In the genomic region with DNA sequence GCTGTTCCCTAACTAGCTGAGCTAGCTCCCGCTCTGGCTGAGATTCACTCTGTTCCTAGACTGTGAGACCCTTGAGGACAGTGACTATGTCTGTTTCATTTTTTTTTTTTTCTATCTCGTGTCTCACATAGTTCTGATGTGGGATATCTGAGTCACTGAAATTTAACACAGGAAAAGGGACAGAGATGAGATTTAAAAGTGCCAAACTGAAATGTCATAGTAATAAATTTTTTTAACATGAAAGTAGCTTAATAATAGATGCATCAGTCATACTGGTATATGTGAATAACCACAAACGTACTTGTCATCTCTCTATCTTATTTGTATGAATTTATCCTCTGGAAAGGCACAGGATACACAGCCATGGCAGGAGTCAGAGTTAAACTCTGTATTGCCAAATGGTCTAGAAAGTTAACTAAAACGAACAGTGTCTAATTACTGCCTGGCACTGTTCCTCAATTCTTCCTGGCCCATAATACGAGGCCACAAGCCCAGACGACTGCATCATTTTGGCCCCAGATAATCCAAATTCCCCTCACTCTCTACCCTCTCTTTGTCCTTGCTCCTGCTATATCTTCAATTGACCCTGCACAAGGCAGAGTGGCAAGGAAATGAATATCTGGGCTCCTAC, we compare ENCODE assay signal across 22 cellular contexts.
DNase-seq lines count a peak whose midpoint lies in the region; ATAC-seq, FAIRE-seq and TF ChIP-seq lines count a peak whose summit lies in the region.
"Had no signal": no experiment of that assay in that cellular context is flagged by ENCODE, and none has a peak within 500 bp of the region (broad histone marks: within the 10 kb centered on the region; RNA-seq: fewer than 3 reads in every experiment).

No MANE protein-coding gene starts in this region.

- WGBS in esophagus squamous epithelium, 2 donors = 59 to 63% methylated on average over 6 of the region's 6 CpGs

- no peak for FAIRE-seq in HTR-8/SVneo (lab: Jason Lieb, UNC)

- no peak overlapping the region for H3K4me3 Mint-ChIP-seq in activated T-helper 17 cell treated with anti-CD3 and anti-CD28 coated beads, Interleukin-2, amount 50 U/mL, for 72 hours
- H3K4me3 Mint-ChIP-seq: activated naive CD4-positive, alpha-beta T cell treated with anti-CD3 and anti-CD28 coated beads, Interleukin-2, amount 10 ng/mL, durations not matched to agents 7 days and 5 days; CD4-positive, alpha-beta memory T cell; nephron had no signal

- TF ChIP-seq POLR2A in esophagus squamous epithelium (IDR thresholded peaks at IDR 0.05) = no peak

- peak; percentile 16 for ATAC-seq in activated T-helper 17 cell treated with anti-CD3 and anti-CD28 coated beads, Interleukin-2, amount 50 U/mL, for 72 hours (replicated peaks)
- ATAC-seq in GM21423 (IDR thresholded peaks at IDR 0.05; ENCODE audit: unreplicated experiment) = no peak

- H3K9me3 ChIP-seq in esophagus squamous epithelium = no peaks in the 10 kb centered on the region
- H3K9me3 ChIP-seq: ascending aorta, suprapubic skin had no signal

- no peaks in the 10 kb centered on the region for H3K27me3 ChIP-seq in esophagus squamous epithelium
- H3K27me3 ChIP-seq: ascending aorta, suprapubic skin had no signal

- H3K4me1 Mint-ChIP-seq in activated T-helper 17 cell treated with anti-CD3 and anti-CD28 coated beads, Interleukin-2, amount 50 U/mL, for 72 hours = no peaks in the 10 kb centered on the region
- H3K4me1 Mint-ChIP-seq: activated naive CD4-positive, alpha-beta T cell treated with anti-CD3 and anti-CD28 coated beads, Interleukin-2, amount 10 ng/mL, durations not matched to agents 7 days and 5 days; CD4-positive, alpha-beta memory T cell had no signal

- H3K27me3 Mint-ChIP-seq in activated T-helper 17 cell treated with anti-CD3 and anti-CD28 coated beads, Interleukin-2, amount 50 U/mL, for 72 hours = peaks cover 15% of the 10 kb centered on the region

- TF ChIP-seq CTCF in AG10803 (conservative IDR thresholded peaks at IDR 0.05; ENCODE audit: low read length) = no peak
- no peak for TF ChIP-seq CTCF in esophagus squamous epithelium (IDR thresholded peaks at IDR 0.05)

- intact Hi-C loops in posterior vena cava (cut with DNase I) (no loop called here), esophagus squamous epithelium (cut with DNase I) (no loop called here)

- no peaks in the 10 kb centered on the region for H3K4me1 ChIP-seq in esophagus squamous epithelium
- H3K4me1 ChIP-seq: ascending aorta, suprapubic skin had no signal

- no peaks in the 10 kb centered on the region for H3K36me3 ChIP-seq in esophagus squamous epithelium
- H3K36me3 ChIP-seq: ascending aorta, suprapubic skin had no signal

- no peak overlapping the region for H3K27ac Mint-ChIP-seq in activated T-helper 17 cell treated with anti-CD3 and anti-CD28 coated beads, Interleukin-2, amount 50 U/mL, for 72 hours
- H3K27ac Mint-ChIP-seq: activated naive CD4-positive, alpha-beta T cell treated with anti-CD3 and anti-CD28 coated beads, Interleukin-2, amount 10 ng/mL, durations not matched to agents 7 days and 5 days; CD4-positive, alpha-beta memory T cell had no signal

- H3K27ac ChIP-seq in esophagus squamous epithelium = no peak overlapping the region
- H3K27ac ChIP-seq: ascending aorta, suprapubic skin had no signal

- H3K36me3 Mint-ChIP-seq in activated T-helper 17 cell treated with anti-CD3 and anti-CD28 coated beads, Interleukin-2, amount 50 U/mL, for 72 hours (ENCODE audit: low read depth) = no peaks in the 10 kb centered on the region
- H3K36me3 Mint-ChIP-seq: activated naive CD4-positive, alpha-beta T cell treated with anti-CD3 and anti-CD28 coated beads, Interleukin-2, amount 10 ng/mL, durations not matched to agents 7 days and 5 days; CD4-positive, alpha-beta memory T cell had no signal

- no peak overlapping the region for H3K4me3 ChIP-seq in AG10803 (ENCODE audit: low read length)
- H3K4me3 ChIP-seq in esophagus squamous epithelium = no peak overlapping the region
- H3K4me3 ChIP-seq: ascending aorta, suprapubic skin had no signal

- H3K9me3 Mint-ChIP-seq in activated T-helper 17 cell treated with anti-CD3 and anti-CD28 coated beads, Interleukin-2, amount 50 U/mL, for 72 hours = no peaks in the 10 kb centered on the region
- H3K9me3 Mint-ChIP-seq: activated naive CD4-positive, alpha-beta T cell treated with anti-CD3 and anti-CD28 coated beads, Interleukin-2, amount 10 ng/mL, durations not matched to agents 7 days and 5 days; nephron had no signal

- DNase-seq in AG10803 (ENCODE audit: low read depth) (peak; percentile 47), HTR-8/SVneo (ENCODE audit: insufficient read length, low spot score) (peak; percentile 9), myocyte (ENCODE audit: low read depth) (peak; percentile 59), posterior vena cava (ENCODE audit: low spot score) (no peak), esophagus squamous epithelium (lab: John Stamatoyannopoulos, UW) (no peak), mucosa of gallbladder (ENCODE audit: low spot score) (no peak)
- DNase-seq: ACHN; activated CD4-positive, alpha-beta T cell treated with anti-CD3 and anti-CD28 coated beads, Interleukin-2, amount 50 U/mL, for 4 hours; activated naive CD4-positive, alpha-beta T cell treated with anti-CD3 and anti-CD28 coated beads, Interleukin-2, amount 10 ng/mL, durations not matched to agents 7 days and 5 days; activated T-cell treated with anti-CD3 and anti-CD28 coated beads for 4 hours; CD4-positive, alpha-beta memory T cell; foreskin fibroblast; KBM-7; NCI-H1048; NCI-H2029 treated with DMSO at 0.1 percent for 48 hours; NCI-H526; SHP77 treated with DMSO at 0.1 percent for 48 hours had no signal

Comparison
In these comparisons a context has a peak if more than half of its experiments do, and no peak if none do; other contexts are left out.
1. DNase-seq: peak in AG10803 (single experiment), HTR-8/SVneo (single experiment) and myocyte (single experiment); none in posterior vena cava (single experiment), esophagus squamous epithelium (single experiment) and mucosa of gallbladder (single experiment).